Comparison of ENCODE assay signal across 8 cellular contexts in the genomic region with DNA sequence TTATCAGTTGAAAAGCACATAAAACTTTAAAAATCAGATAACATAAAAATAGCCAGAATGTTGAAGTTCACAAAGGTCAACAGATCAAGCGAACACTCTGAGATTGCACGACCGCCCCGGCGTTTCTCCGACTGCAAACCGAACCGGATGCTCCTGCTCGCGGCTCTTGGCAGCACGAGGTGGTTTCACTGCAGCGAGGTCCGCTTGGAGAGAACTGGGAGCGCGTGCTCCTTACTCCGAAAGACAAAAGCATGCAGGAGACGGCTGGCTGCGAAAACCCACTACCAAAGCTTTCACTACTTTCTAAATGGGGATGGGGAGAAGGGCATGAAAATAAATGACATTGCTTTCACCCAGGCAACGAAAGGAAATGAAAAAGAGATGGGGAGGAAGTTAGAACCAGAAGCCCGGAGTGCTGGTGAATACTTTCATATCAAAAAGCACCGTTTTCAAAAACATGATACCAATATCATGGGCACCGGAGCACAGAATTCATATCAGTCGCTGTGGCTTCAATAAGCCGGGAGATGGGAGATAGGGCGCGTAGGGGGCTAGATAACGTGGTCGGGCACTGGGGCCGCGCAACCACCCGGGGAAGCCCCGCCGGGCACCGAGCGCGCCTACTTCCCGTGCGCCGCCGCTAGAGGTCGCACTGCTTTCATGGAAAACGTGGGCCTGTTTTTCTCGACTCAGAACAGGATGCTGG. TPM values are rescaled to one million over a fixed set of nuclear protein-coding genes. Genes with fewer than 3 reads are reported as not detected.
DNase-seq lines count a peak whose midpoint lies in the region; ATAC-seq and TF ChIP-seq lines count a peak whose summit lies in the region.

No MANE protein-coding gene starts in this region.

- peak; percentile 94 for TF ChIP-seq CTCF in colonic mucosa (IDR thresholded peaks at IDR 0.05)

- DNase-seq in A172 (ENCODE audit: low spot score) (peak; percentile 55), NCI-H226 (peak; percentile 59), colonic mucosa (peak; percentile 86), left kidney (ENCODE audit: low read depth, low spot score) (peak; percentile 86)
- DNase-seq in activated CD4-positive, alpha-beta T cell treated with anti-CD3 and anti-CD28 coated beads for 36 hours = peak; percentile 93
- DNase-seq in stimulated activated CD4-positive, alpha-beta T cell treated with anti-CD3 and anti-CD28 coated beads, Interleukin-1b, Interleukin-23, amount 100 ng/mL, for 4 hours (ENCODE audit: low read depth in 2 of 2) = peak; percentile 84 to 88

- no peaks in the 10 kb centered on the region for H3K9me3 Mint-ChIP-seq in activated CD4-positive, alpha-beta T cell treated with anti-CD3 and anti-CD28 coated beads for 36 hours (ENCODE audit: low read depth)

- CTCF ChIA-PET in activated CD4-positive, alpha-beta T cell treated with anti-CD3 and anti-CD28 coated beads for 36 hours (lab: Charles Lee) = interaction anchor here (0.6 to 3.9 kb wide), 24 partner anchors 7 to 497 kb away, joined by 3 to 21 read pairs (median 3); partner anchors contain the start of genes STX16 and VAPB

- ATAC-seq in GM18502 (IDR thresholded peaks at IDR 0.05; ENCODE audit: poor library complexity, unreplicated experiment) (peak; percentile 85), HG03064 (IDR thresholded peaks at IDR 0.05; ENCODE audit: low read depth, unreplicated experiment) (peak; percentile 70)
- peak; percentile 90 for ATAC-seq in activated CD4-positive, alpha-beta T cell treated with anti-CD3 and anti-CD28 coated beads for 36 hours

- no peaks in the 10 kb centered on the region for H3K9me3 ChIP-seq in colonic mucosa

- peak overlapping the region in 1 of 2 donors; percentile 21 for H3K9ac ChIP-seq in colonic mucosa (ENCODE audit: low read depth in 2 of 2, low read length in 2 of 2)

- intact Hi-C loops in activated CD4-positive, alpha-beta T cell treated with anti-CD3 and anti-CD28 coated beads for 36 hours (cut with DNase I, micrococcal nuclease) = loop anchor here (1.0 to 10.0 kb wide), 14 partner anchors 70 to 908 kb away; partner anchors contain the start of genes VAPB (in 2 of the 2), GNAS (in 1 of the 2), GNAS-AS1 (in 1 of the 2) and NPEPL1 (in 1 of the 2)
- intact Hi-C loops in colonic mucosa (cut with DNase I) = loop anchor here (5.0 to 10.0 kb wide), 2 partner anchors 211 to 618 kb away; partner anchors contain the start of genes GNAS and GNAS-AS1

- H3K27ac Mint-ChIP-seq in activated CD4-positive, alpha-beta T cell treated with anti-CD3 and anti-CD28 coated beads for 36 hours = peak overlapping the region; percentile 92

- H3K27ac ChIP-seq in colonic mucosa = no peak overlapping the region

- peak overlapping the region; percentile 40 for H3K4me3 ChIP-seq in colonic mucosa

- H3K4me3 Mint-ChIP-seq in activated CD4-positive, alpha-beta T cell treated with anti-CD3 and anti-CD28 coated beads for 36 hours = peak overlapping the region; percentile 81

- peaks cover 32% of the 10 kb centered on the region for H3K4me1 Mint-ChIP-seq in activated CD4-positive, alpha-beta T cell treated with anti-CD3 and anti-CD28 coated beads for 36 hours

- peaks cover 12% of the 10 kb centered on the region for H3K36me3 Mint-ChIP-seq in activated CD4-positive, alpha-beta T cell treated with anti-CD3 and anti-CD28 coated beads for 36 hours (ENCODE audit: low read depth)

- no peaks in the 10 kb centered on the region for H3K27me3 Mint-ChIP-seq in activated CD4-positive, alpha-beta T cell treated with anti-CD3 and anti-CD28 coated beads for 36 hours

- H3K4me1 ChIP-seq in colonic mucosa = no peaks in the 10 kb centered on the region

- peaks cover 5% of the 10 kb centered on the region for H3K36me3 ChIP-seq in colonic mucosa

- POLR2A ChIA-PET in activated CD4-positive, alpha-beta T cell treated with anti-CD3 and anti-CD28 coated beads for 36 hours (lab: Charles Lee) = interaction anchor here (0.6 to 1.2 kb wide), 2 partner anchors 13 to 76 kb away, joined by 3 read pairs; no protein-coding TSS in a partner anchor

- no peaks in the 10 kb centered on the region for H3K27me3 ChIP-seq in colonic mucosa

RNA-seq across cellular contexts. Expression of gene ANKRD60, which starts 8.3 kb away (rescaled TPM):
- not detected in 2 replicates for total RNA-seq in A172 (2014; rRNA removed; shearing (Covaris generic))
- not detected for total RNA-seq in activated CD4-positive, alpha-beta T cell treated with anti-CD3 and anti-CD28 coated beads for 36 hours
- total RNA-seq in colonic mucosa = not detected
